13 cellular contexts compared by ENCODE assay signal in genomic region chr19:9883764-9884163, GRCh38. TPM values are rescaled to one million over a fixed set of nuclear protein-coding genes. Genes with fewer than 3 reads are reported as not detected.
DNase-seq lines count a peak whose midpoint lies in the region; ATAC-seq and TF ChIP-seq lines count a peak whose summit lies in the region.
"Had no signal": no experiment of that assay in that cellular context is flagged by ENCODE, and none has a peak within 500 bp of the region (broad histone marks: within the 10 kb centered on the region; RNA-seq: fewer than 3 reads in every experiment).

No MANE protein-coding gene starts in this region.

- intact Hi-C loops in HCT116 (cut with micrococcal nuclease): no loop called here
- intact Hi-C loops in PC-9 (cut with micrococcal nuclease; ENCODE audit: unreplicated experiment): no loop called here
- intact Hi-C loops in prostate gland (cut with DNase I): no loop called here

- H2BK5ac ChIP-seq in neuronal stem cell (ENCODE audit: low read length): no peak overlapping the region

- no peak overlapping the region for H2AFZ ChIP-seq in HCT116 (ENCODE audit: low read depth, low read length, poor library complexity, severe bottlenecking)
- H2AFZ ChIP-seq in PC-9: no peak overlapping the region
- H2AFZ ChIP-seq in neuronal stem cell (ENCODE audit: low read length): no peak overlapping the region

- H3K4me3 ChIP-seq in HCT116 (replicated peaks in 1 of 2; ENCODE audit: low read depth in 1 of 2, low read length in 2 of 2): no peak overlapping the region
- H3K4me3 ChIP-seq in PC-9: no peak overlapping the region
- no peak overlapping the region for H3K4me3 ChIP-seq in ectodermal cell (ENCODE audit: insufficient read depth, low read depth, low read length)
- peak overlapping the region in 1 of 2 donors; percentile 47 for H3K4me3 ChIP-seq in neuronal stem cell (ENCODE audit: low read length in 2 of 2)
- no peak overlapping the region for H3K4me3 ChIP-seq in prostate gland
- H3K4me3 ChIP-seq: A549 had no signal

- RAD21 ChIA-PET in HCT116 (lab: Charles Lee; ENCODE audit: low non-redundant PET in 1 of 2, low total read pairs in 2 of 2, uncharacterized antibody in 2 of 2, unreplicated experiment in 2 of 2): no interaction called here

- H3K18ac ChIP-seq in neuronal stem cell (ENCODE audit: low read length): peak overlapping the region; percentile 73

- H3K79me2 ChIP-seq in HCT116 (ENCODE audit: insufficient read depth, low read length) (no peaks in the 10 kb centered on the region), PC-9 (ENCODE audit: low read depth) (no peaks in the 10 kb centered on the region)

- no peak for DNase-seq in HCT116 (ENCODE audit: low read depth, low spot score)
- no peak for DNase-seq in PC-9
- DNase-seq in neuronal stem cell (ENCODE audit: low spot score): no peak
- no peak for DNase-seq in T-helper 1 cell
- no peak for DNase-seq in activated gamma-delta T cell (lab: John Stamatoyannopoulos, UW)
- no peak for DNase-seq in prostate gland (ENCODE audit: low spot score)
- DNase-seq: KBM-7, RPMI8226 had no signal

- peak overlapping the region; percentile 71 for H2AK5ac ChIP-seq in neuronal stem cell (ENCODE audit: low read depth, low read length)

- no peak overlapping the region for H3K9ac ChIP-seq in HCT116 (ENCODE audit: low read length)
- no peak overlapping the region for H3K9ac ChIP-seq in neuronal stem cell (ENCODE audit: low read depth, low read length, poor library complexity)

- WGBS in ectodermal cell, 2 experiments: 91% methylated on average over 12 of the region's 12 CpGs
- no CpG with 5 or more reads among the region's 12 CpGs for WGBS in neuronal stem cell (ENCODE audit: extremely low coverage in 2 of 2, insufficient read length in 2 of 2, insufficient replicate concordance in 1 of 2), 2 donors
- 57% methylated on average over 12 of the region's 12 CpGs for WGBS in prostate gland

- TF ChIP-seq CTCF in HCT116 (IDR thresholded peaks at IDR 0.05 in 2 of 3, conservative IDR thresholded peaks at IDR 0.05 in 1 of 3; ENCODE audit: borderline replicate concordance in 1 of 3, insufficient read depth in 1 of 3, low read depth in 2 of 3, low read length in 2 of 3) (no peak), PC-9 (conservative IDR thresholded peaks at IDR 0.05) (no peak), prostate gland (IDR thresholded peaks at IDR 0.05) (no peak)

- no peak overlapping the region for H3K14ac ChIP-seq in neuronal stem cell (ENCODE audit: low read length)

- no peaks in the 10 kb centered on the region for H4K20me1 ChIP-seq in HCT116 (ENCODE audit: insufficient read depth)
- no peaks in the 10 kb centered on the region for H4K20me1 ChIP-seq in PC-9 (ENCODE audit: insufficient read depth)

- no peak overlapping the region for H3K23ac ChIP-seq in neuronal stem cell (ENCODE audit: low read depth, low read length, poor library complexity)

- H2BK15ac ChIP-seq in neuronal stem cell (ENCODE audit: low read length): peak overlapping the region; percentile 38

- CTCF ChIA-PET in HCT116 (lab: Charles Lee) (no interaction called here), PC-9 (lab: Charles Lee) (no interaction called here)

- peak overlapping the region; percentile 19 for H3K4ac ChIP-seq in neuronal stem cell (ENCODE audit: low read length)

- no peaks in the 10 kb centered on the region for H3K9me2 ChIP-seq in HCT116 (ENCODE audit: insufficient read depth)
- no peaks in the 10 kb centered on the region for H3K9me2 ChIP-seq in PC-9 (ENCODE audit: insufficient read depth)

- peaks cover 12% of the 10 kb centered on the region for H3F3A ChIP-seq in PC-9 (ENCODE audit: insufficient read depth, low read depth)

- H3K27me3 ChIP-seq in HCT116 (ENCODE audit: insufficient read depth, low read length): no peaks in the 10 kb centered on the region
- peaks cover 37% of the 10 kb centered on the region for H3K27me3 ChIP-seq in PC-9 (ENCODE audit: insufficient read depth, low read depth)
- no peaks in the 10 kb centered on the region for H3K27me3 ChIP-seq in ectodermal cell (ENCODE audit: control insufficient read depth, insufficient read depth, low read length, poor library complexity, severe bottlenecking)
- no peaks in the 10 kb centered on the region for H3K27me3 ChIP-seq in neuronal stem cell (ENCODE audit: control insufficient read depth in 3 of 3, insufficient read depth in 3 of 3, low read depth in 1 of 3, low read length in 3 of 3)
- no peaks in the 10 kb centered on the region for H3K27me3 ChIP-seq in prostate gland (replicated peaks; ENCODE audit: insufficient read depth)

- H3K27ac ChIP-seq in HCT116 (ENCODE audit: low read depth, low read length) (no peak overlapping the region), PC-9 (no peak overlapping the region), ectodermal cell (ENCODE audit: insufficient read depth, low read depth, low read length, poor library complexity, severe bottlenecking) (peak overlapping the region; percentile 63), neuronal stem cell (replicated peaks; ENCODE audit: low read length) (peak overlapping the region; percentile 66), prostate gland (no peak overlapping the region)
- H3K27ac ChIP-seq: A549 had no signal

- H2BK120ac ChIP-seq in neuronal stem cell (ENCODE audit: low read depth, low read length): peak overlapping the region; percentile 88

- H3K4me1 ChIP-seq in HCT116 (ENCODE audit: control insufficient read depth in 1 of 2, insufficient read depth in 2 of 2, low read length in 2 of 2) (peaks cover 18 to 30% of the 10 kb centered on the region in 2 experiments), PC-9 (replicated peaks; ENCODE audit: insufficient read depth) (peaks cover 9% of the 10 kb centered on the region), ectodermal cell (ENCODE audit: control insufficient read depth, insufficient read depth, low read length) (peaks cover 7% of the 10 kb centered on the region), neuronal stem cell (ENCODE audit: control insufficient read depth in 2 of 2, insufficient read depth in 1 of 2, low read depth in 1 of 2, low read length in 2 of 2) (peaks cover 5 to 8% of the 10 kb centered on the region in 2 donors), prostate gland (replicated peaks) (no peaks in the 10 kb centered on the region)
- H3K4me1 ChIP-seq: A549 had no signal

- H2BK12ac ChIP-seq in neuronal stem cell (ENCODE audit: low read length): peak overlapping the region; percentile 2

- H3K9me3 ChIP-seq in HCT116 (ENCODE audit: control insufficient read depth in 1 of 2, insufficient read depth in 1 of 2, low read depth in 1 of 2, low read length in 2 of 2) (no peaks in the 10 kb centered on the region), PC-9 (ENCODE audit: insufficient read depth, low read depth) (no peaks in the 10 kb centered on the region), ectodermal cell (ENCODE audit: control insufficient read depth, low read length) (no peaks in the 10 kb centered on the region), neuronal stem cell (replicated peaks in 1 of 2; ENCODE audit: control insufficient read depth in 2 of 2, insufficient read depth in 1 of 2, low read depth in 1 of 2, low read length in 2 of 2) (no peaks in the 10 kb centered on the region), prostate gland (no peaks in the 10 kb centered on the region)
- H3K9me3 ChIP-seq: A549 had no signal

- no peak for TF ChIP-seq RAD21 in HCT116 (IDR thresholded peaks at IDR 0.05; ENCODE audit: low read depth)

- no peak for ATAC-seq in HCT116
- no peak for ATAC-seq in GM18907 (IDR thresholded peaks at IDR 0.05; ENCODE audit: unreplicated experiment)

- no TSS peak for BruUV-seq in HCT116 (replicated peaks; lab: Mats Ljungman, UMichigan)
- no TSS peak for BruUV-seq in PC-9 (replicated peaks; lab: Mats Ljungman, UMichigan)

- H4K8ac ChIP-seq in neuronal stem cell (ENCODE audit: low read depth, low read length): peak overlapping the region; percentile 70

- TF ChIP-seq POLR2A in HCT116 (IDR thresholded peaks at IDR 0.05; ENCODE audit: borderline replicate concordance, extremely low read depth, insufficient read depth, insufficient read length): no peak
- TF ChIP-seq POLR2A in prostate gland (IDR thresholded peaks at IDR 0.05): no peak

- no peaks in the 10 kb centered on the region for H3K36me3 ChIP-seq in HCT116 (ENCODE audit: control insufficient read depth in 1 of 2, insufficient read depth in 2 of 2, low read length in 2 of 2)
- no peaks in the 10 kb centered on the region for H3K36me3 ChIP-seq in PC-9 (ENCODE audit: low read depth)
- no peaks in the 10 kb centered on the region for H3K36me3 ChIP-seq in ectodermal cell (ENCODE audit: control insufficient read depth, insufficient read depth, low read length)
- no peaks in the 10 kb centered on the region for H3K36me3 ChIP-seq in neuronal stem cell (replicated peaks in 1 of 2; ENCODE audit: control insufficient read depth in 2 of 2, insufficient read depth in 2 of 2, low read length in 2 of 2)
- no peaks in the 10 kb centered on the region for H3K36me3 ChIP-seq in prostate gland

- no peaks in the 10 kb centered on the region for H3K79me1 ChIP-seq in neuronal stem cell (ENCODE audit: low read depth, low read length)

- POLR2A ChIA-PET in HCT116 (lab: Charles Lee): no interaction called here
- POLR2A ChIA-PET in PC-9 (lab: Charles Lee; ENCODE audit: unreplicated experiment): no interaction called here

- H3K4me2 ChIP-seq in HCT116 (ENCODE audit: low read length): peak overlapping the region; percentile 51
- peak overlapping the region; percentile 56 for H3K4me2 ChIP-seq in PC-9
- peak overlapping the region; percentile 28 for H3K4me2 ChIP-seq in neuronal stem cell (ENCODE audit: insufficient read depth, low read length, poor library complexity, severe bottlenecking)
- H3K4me2 ChIP-seq: A549 had no signal

- H4K91ac ChIP-seq in neuronal stem cell (ENCODE audit: low read depth, low read length, poor library complexity): no peak overlapping the region

RNA-seq across cellular contexts. Expression of gene PIN1, which starts 48.6 kb away (rescaled TPM):
- total RNA-seq in HCT116 (2021; ENCODE audit: unreplicated experiment): 78.9 TPM
- 64.8 and 83.1 TPM in 2 replicates for polyA plus RNA-seq in HCT116 (2012)
- 72.2 and 74.1 TPM in 2 replicates for total RNA-seq in PC-9 (2021)
- 101 TPM for polyA plus RNA-seq in ectodermal cell (2013, experiment 1 of 4)
- polyA plus RNA-seq in ectodermal cell (2013, experiment 2 of 4): 95.8 TPM
- polyA plus RNA-seq in ectodermal cell (2013, experiment 3 of 4): 74.5 TPM
- polyA plus RNA-seq in ectodermal cell (2013, experiment 4 of 4): 77.1 TPM
- 78.9 TPM for polyA plus RNA-seq in neuronal stem cell (2013, experiment 1 of 2)
- 76.3 TPM for polyA plus RNA-seq in neuronal stem cell (2013, experiment 2 of 2)
- total RNA-seq in prostate gland: 100 to 1,000 TPM; 167 to 202 TPM

RNA-seq across cellular contexts. Expression of gene OLFM2, which starts 52.6 kb away (rescaled TPM):
- total RNA-seq in HCT116 (2021; ENCODE audit: unreplicated experiment): 19.9 TPM
- polyA plus RNA-seq in HCT116 (2012): 27.2 and 28.0 TPM in 2 replicates
- 3.4 and 6.2 TPM in 2 replicates for total RNA-seq in PC-9 (2021)
- 28.0 TPM for polyA plus RNA-seq in ectodermal cell (2013, experiment 1 of 4)
- 30.0 TPM for polyA plus RNA-seq in ectodermal cell (2013, experiment 2 of 4)
- 26.4 TPM for polyA plus RNA-seq in ectodermal cell (2013, experiment 3 of 4)
- 27.6 TPM for polyA plus RNA-seq in ectodermal cell (2013, experiment 4 of 4)
- polyA plus RNA-seq in neuronal stem cell (2013, experiment 1 of 2): 16.6 TPM
- polyA plus RNA-seq in neuronal stem cell (2013, experiment 2 of 2): 17.4 TPM
- total RNA-seq in prostate gland: 10 to 100 TPM; 10.6 to 19.5 TPM
- total RNA-seq: HT1080 had no signal
- polyA plus RNA-seq: CD14-positive monocyte had no signal

RNA-seq across cellular contexts. Expression of gene UBL5, which starts 56.0 kb away (rescaled TPM):
- total RNA-seq in HCT116 (2021; ENCODE audit: unreplicated experiment) (335 TPM), PC-9 (2021) (400 and 403 TPM in 2 replicates), prostate gland (100 to 1,000 TPM; 543 to 675 TPM)
- polyA plus RNA-seq in HCT116 (2012): 350 and 490 TPM in 2 replicates
- polyA plus RNA-seq in ectodermal cell (2013, experiment 1 of 4): 498 TPM
- 510 TPM for polyA plus RNA-seq in ectodermal cell (2013, experiment 2 of 4)
- 597 TPM for polyA plus RNA-seq in ectodermal cell (2013, experiment 3 of 4)
- polyA plus RNA-seq in ectodermal cell (2013, experiment 4 of 4): 657 TPM
- polyA plus RNA-seq in neuronal stem cell (2013, experiment 1 of 2): 416 TPM
- 386 TPM for polyA plus RNA-seq in neuronal stem cell (2013, experiment 2 of 2)

Comparison
In these comparisons a context has a peak if more than half of its experiments do, and no peak if none do; other contexts are left out.
1. H3K27ac ChIP-seq: peak in ectodermal cell (single experiment) and neuronal stem cell (single experiment); none in HCT116 (single experiment), PC-9 (single experiment) and prostate gland (0 of 2).
2. Peak in every context shown above with its lines, with median percentiles within 50 percentile points of each other: H3K4me2 ChIP-seq.